ENCODE assay signal across 18 cellular contexts in genomic region chr19:18861235-18861634, GRCh38. TPM values are rescaled to one million over a fixed set of nuclear protein-coding genes. Genes with fewer than 3 reads are reported as not detected.
DNase-seq lines count a peak whose midpoint lies in the region; ATAC-seq and TF ChIP-seq lines count a peak whose summit lies in the region.
"Had no signal": no experiment of that assay in that cellular context is flagged by ENCODE, and none has a peak within 500 bp of the region (broad histone marks: within the 10 kb centered on the region; RNA-seq: fewer than 3 reads in every experiment).

No MANE protein-coding gene starts in this region.

- H3K36me3 Mint-ChIP-seq in naive B cell: peaks cover 0 to 15% of the 10 kb centered on the region in 2 donors

- ATAC-seq in naive B cell (ENCODE audit: low read depth in 2 of 2) (peak; percentile 56 to 67), HG03039 (IDR thresholded peaks at IDR 0.05; ENCODE audit: unreplicated experiment) (no peak), GM18907 (IDR thresholded peaks at IDR 0.05; ENCODE audit: unreplicated experiment) (no peak)
- ATAC-seq: esophagus mucosa, gastroesophageal sphincter, psoas muscle had no signal

- H3K9me3 ChIP-seq in BLaER1 (no peaks in the 10 kb centered on the region), MM.1S (replicated peaks; ENCODE audit: insufficient read depth, low read length) (no peaks in the 10 kb centered on the region), ovary (no peaks in the 10 kb centered on the region)
- H3K9me3 ChIP-seq: gastroesophageal sphincter, psoas muscle had no signal

- H3K4me2 ChIP-seq in BLaER1: peak overlapping the region; percentile 74
- peak overlapping the region; percentile 25; the same call in 1 of the 2 replicates for H3K4me2 ChIP-seq in MM.1S (ENCODE audit: low read depth, low read length)

- H3K4me1 ChIP-seq in BLaER1: peaks cover 46% of the 10 kb centered on the region
- peaks cover 32% of the 10 kb centered on the region for H3K4me1 ChIP-seq in MM.1S (ENCODE audit: low read length)
- H3K4me1 ChIP-seq in ovary (ENCODE audit: insufficient read depth): no peaks in the 10 kb centered on the region

- POLR2A ChIA-PET in RWPE1 (lab: Yijun Ruan, JAX; ENCODE audit: low non-redundant PET): no interaction called here

- TF ChIP-seq POLR2A in ovary (IDR thresholded peaks at IDR 0.05): no peak

- peak overlapping the region; percentile 75 for H3K27ac ChIP-seq in BLaER1
- peak overlapping the region; percentile 57; the same call in 1 of the 2 replicates for H3K27ac ChIP-seq in MM.1S (ENCODE audit: low read length)
- H3K27ac ChIP-seq in RWPE1: peak overlapping the region; percentile 48
- no peak overlapping the region for H3K27ac ChIP-seq in ovary
- H3K27ac ChIP-seq: gastroesophageal sphincter, psoas muscle had no signal

- H4K20me1 ChIP-seq in BLaER1 (peaks cover 80% of the 10 kb centered on the region), MM.1S (ENCODE audit: insufficient read depth, low read length) (no peaks in the 10 kb centered on the region)

- H3K27me3 Mint-ChIP-seq in naive B cell: no peaks in the 10 kb centered on the region

- TF ChIP-seq CTCF in MM.1S (IDR thresholded peaks at IDR 0.05; ENCODE audit: low read length): no peak
- TF ChIP-seq CTCF in RWPE1 (conservative IDR thresholded peaks at IDR 0.05; ENCODE audit: low read depth): no peak
- no peak for TF ChIP-seq CTCF in ovary (IDR thresholded peaks at IDR 0.05)

- H3K36me3 ChIP-seq in BLaER1 (peaks cover 100% of the 10 kb centered on the region), MM.1S (replicated peaks; ENCODE audit: insufficient read depth, low read length) (peaks cover 27% of the 10 kb centered on the region), ovary (no peaks in the 10 kb centered on the region)

- TF ChIP-seq EP300 in ovary (IDR thresholded peaks at IDR 0.05): no peak

- CTCF ChIA-PET in RWPE1 (lab: Yijun Ruan, JAX): interaction anchor here (0.6 kb wide), 1 partner anchor 17 kb away, joined by 3 read pairs; no protein-coding TSS in a partner anchor

- no peak overlapping the region for H2AFZ ChIP-seq in MM.1S (ENCODE audit: low read length)

- H3K4me1 Mint-ChIP-seq in naive B cell: peaks cover 0 to 6% (median 3%) of the 10 kb centered on the region in 3 donors
- H3K4me1 Mint-ChIP-seq: neural crest cell had no signal

- H3K9me2 ChIP-seq in MM.1S (replicated peaks; ENCODE audit: insufficient read depth, low read length): no peaks in the 10 kb centered on the region

- no peak overlapping the region for H3K4me3 Mint-ChIP-seq in naive B cell
- H3K4me3 Mint-ChIP-seq: neural crest cell had no signal

- DNase-seq in MM.1S: peak; percentile 84
- DNase-seq in RWPE1 (ENCODE audit: low spot score): no peak
- DNase-seq in naive B cell: no peak
- no peak for DNase-seq in ovary
- DNase-seq in T-helper 9 cell: no peak
- DNase-seq: effector CD4-positive, alpha-beta T cell; H7; NCI-H146; NCI-H2171 treated with DMSO at 0.1 percent for 48 hours; small intestine; stimulated activated CD4-positive, alpha-beta T cell treated with anti-CD3 and anti-CD28 coated beads, Interleukin-4, amount 100 ng/mL, for 24 hours had no signal

- H3K79me2 ChIP-seq in MM.1S (ENCODE audit: low read length): peaks cover 57% of the 10 kb centered on the region

- H3K9ac ChIP-seq in BLaER1 (0 out of 2 replicates have a peak overlapping the region, but pooled peaks have one; percentile 19), MM.1S (ENCODE audit: low read length) (no peak overlapping the region)

- peak overlapping the region in 1 of 6 donors; percentile 38 for H3K27ac Mint-ChIP-seq in naive B cell

- H3K4me3 ChIP-seq in BLaER1 (no peak overlapping the region), MM.1S (ENCODE audit: low read length) (no peak overlapping the region), ovary (no peak overlapping the region)
- H3K4me3 ChIP-seq: gastroesophageal sphincter, psoas muscle had no signal

- no peaks in the 10 kb centered on the region for H3K9me3 Mint-ChIP-seq in naive B cell
- H3K9me3 Mint-ChIP-seq: neural crest cell had no signal

- WGBS in ovary, 3 donors: 84 to 86% (median 85%) methylated on average over 9 of the region's 9 CpGs

- H3K27me3 ChIP-seq in BLaER1 (no peaks in the 10 kb centered on the region), MM.1S (replicated peaks; ENCODE audit: insufficient read depth, low read length) (no peaks in the 10 kb centered on the region), ovary (no peaks in the 10 kb centered on the region)
- H3K27me3 ChIP-seq: gastroesophageal sphincter had no signal

- peaks cover 18% of the 10 kb centered on the region; the same call in 1 of the 2 replicates for H3F3A ChIP-seq in MM.1S (ENCODE audit: insufficient read depth, low read length)

- intact Hi-C loops in ovary (cut with DNase I): loop anchor here in 2 of 4 donors (10.0 kb wide), 2 partner anchors 84 to 406 kb away; partner anchors contain the start of gene HOMER3 (in 1 of the 2)

RNA-seq across cellular contexts. Expression of gene UPF1, which starts 29.5 kb away (rescaled TPM):
- polyA plus RNA-seq in naive B cell (ENCODE audit: low read depth in 6 of 6) (10 to 100 TPM in 3 of 6 donors, 1 to 10 TPM in 3; 2.2 to 21.3 (median 10.0) TPM), ovary (10 to 100 TPM; 35.4 to 37.1 TPM)
- 10 to 100 TPM; 38.0 to 89.0 (median 62.0) TPM for total RNA-seq in ovary

RNA-seq across cellular contexts. Expression of gene CERS1, which starts 34.7 kb away (rescaled TPM):
- polyA plus RNA-seq in naive B cell (ENCODE audit: low read depth in 6 of 6): under 1 TPM in 1 of 6 donors, not detected in 5; 0.15 TPM
- total RNA-seq in ovary: 1 to 10 TPM in 3 of 7 donors, under 1 TPM in 4; 0.36 to 2.6 (median 0.99) TPM
- 1 to 10 TPM; 1.2 to 1.7 TPM for polyA plus RNA-seq in ovary
- total RNA-seq: esophagus mucosa had no signal

RNA-seq across cellular contexts. Expression of gene COPE, which starts 58.0 kb away (rescaled TPM):
- polyA plus RNA-seq in naive B cell (ENCODE audit: low read depth in 6 of 6) (100 to 1,000 TPM; 204 to 322 (median 251) TPM), ovary (100 to 1,000 TPM in 1 of 2 donors, 10 to 100 TPM in 1; 11.3 to 126 TPM)
- total RNA-seq in ovary: 100 to 1,000 TPM; 101 to 140 (median 115) TPM

RNA-seq across cellular contexts. Expression of gene DDX49, which starts 58.3 kb away (rescaled TPM):
- polyA plus RNA-seq in naive B cell (ENCODE audit: low read depth in 6 of 6) (10 to 100 TPM; 14.2 to 33.3 (median 24.5) TPM), ovary (10 to 100 TPM; 19.4 to 37.8 TPM)
- 10 to 100 TPM; 25.2 to 37.9 (median 32.8) TPM for total RNA-seq in ovary

Comparison
In these comparisons a context has a peak if more than half of its experiments do, and no peak if none do; other contexts are left out.
1. H3K27ac ChIP-seq: peak in BLaER1 (single experiment), MM.1S (single experiment) and RWPE1 (single experiment); none in ovary (0 of 2).
2. ATAC-seq: peak in naive B cell (2 of 2); none in HG03039 (single experiment) and GM18907 (single experiment).